Comparison of ENCODE assay signal across 23 cellular contexts in the genomic region with DNA sequence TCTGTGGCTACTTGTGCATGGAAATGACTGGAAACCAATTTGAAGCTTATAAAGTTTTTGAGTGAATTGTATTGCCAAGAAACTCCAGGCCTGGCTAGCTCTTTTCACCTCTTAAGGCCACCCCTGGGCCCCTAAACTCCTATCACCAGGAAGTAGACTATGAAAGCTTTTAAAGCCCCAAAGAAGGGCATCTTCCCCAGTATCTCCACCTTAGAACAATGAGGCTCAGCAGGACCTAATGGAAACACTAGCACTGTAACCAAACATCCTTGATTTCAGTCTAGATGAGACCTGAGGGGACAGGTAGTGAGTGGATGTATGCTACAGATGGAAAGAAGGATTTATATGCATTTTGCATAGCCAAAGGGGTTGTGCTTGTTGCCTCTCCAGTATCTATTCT.
"Had no signal": no experiment of that assay in that cellular context is flagged by ENCODE, and none has a peak within 500 bp of the region (broad histone marks: within the 10 kb centered on the region; RNA-seq: fewer than 3 reads in every experiment).

No MANE protein-coding gene starts in this region.

- H3K27me3 Mint-ChIP-seq: dendritic cell treated with granulocyte-macrophage colony-stimulating factor and Interleukin-4, amounts not matched to agents 40 ng/mL and 50 ng/mL, for 4 days had no signal

- H3K9me3 ChIP-seq: colonic mucosa, esophagus muscularis mucosa, heart right ventricle, lower lobe of right lung, prostate gland, right atrium auricular region, sigmoid colon, suprapubic skin, transverse colon, upper lobe of right lung, uterus had no signal

- H3K27me3 ChIP-seq: colonic mucosa, esophagus muscularis mucosa, foreskin keratinocyte, heart right ventricle, right atrium auricular region, sigmoid colon, suprapubic skin, transverse colon, upper lobe of right lung, uterus had no signal

- H3K4me1 Mint-ChIP-seq: nephron; stimulated activated effector memory CD8-positive, alpha-beta T cell treated with anti-CD3 and anti-CD28 coated beads, Interleukin-12 subunit alpha, Interleukin-12 subunit beta, amount 100 ng/mL, for 72 hours had no signal

- H3K4me3 ChIP-seq: colonic mucosa, esophagus muscularis mucosa, heart right ventricle, lower lobe of right lung, prostate gland, right atrium auricular region, sigmoid colon, suprapubic skin, upper lobe of right lung, uterus had no signal

- H3K36me3 ChIP-seq: colonic mucosa, lower lobe of right lung, prostate gland, right atrium auricular region, upper lobe of right lung, uterus had no signal

- H3K4me1 ChIP-seq: colonic mucosa, esophagus muscularis mucosa, foreskin keratinocyte, lower lobe of right lung, prostate gland, right atrium auricular region, suprapubic skin, upper lobe of right lung, uterus had no signal

- H3K9me3 Mint-ChIP-seq: dendritic cell treated with granulocyte-macrophage colony-stimulating factor and Interleukin-4, amounts not matched to agents 40 ng/mL and 50 ng/mL, for 4 days; nephron; stimulated activated effector memory CD8-positive, alpha-beta T cell treated with anti-CD3 and anti-CD28 coated beads, Interleukin-12 subunit alpha, Interleukin-12 subunit beta, amount 100 ng/mL, for 72 hours had no signal

- DNase-seq: colonic mucosa; effector CD8-positive, alpha-beta T cell; foreskin keratinocyte; glutamatergic neuron; heart right ventricle; hippocampal formation; left ventricle myocardium superior; lower lobe of right lung; nucleus accumbens; sigmoid colon; stimulated activated CD4-positive, alpha-beta T cell treated with anti-CD3 and anti-CD28 coated beads, Interleukin-2, amount 100 ng/mL, for 24 hours; stimulated activated CD4-positive, alpha-beta T cell treated with anti-CD3 and anti-CD28 coated beads, Interleukin-4, amount 100 ng/mL, for 24 hours; stimulated activated naive CD8-positive, alpha-beta T cell treated with anti-CD3 and anti-CD28 coated beads, Interleukin-15, Interleukin-2, amounts not matched to agents 100 U/mL and 50 U/mL, for 24 hours; transverse colon; upper lobe of right lung; uterus had no signal

- H3K4me3 Mint-ChIP-seq: dendritic cell treated with granulocyte-macrophage colony-stimulating factor and Interleukin-4, amounts not matched to agents 40 ng/mL and 50 ng/mL, for 4 days; nephron; stimulated activated effector memory CD8-positive, alpha-beta T cell treated with anti-CD3 and anti-CD28 coated beads, Interleukin-12 subunit alpha, Interleukin-12 subunit beta, amount 100 ng/mL, for 72 hours had no signal

- H3K27ac ChIP-seq: colonic mucosa, esophagus muscularis mucosa, foreskin keratinocyte, heart right ventricle, lower lobe of right lung, prostate gland, right atrium auricular region, sigmoid colon, suprapubic skin, upper lobe of right lung, uterus had no signal

- H3K27ac Mint-ChIP-seq: dendritic cell treated with granulocyte-macrophage colony-stimulating factor and Interleukin-4, amounts not matched to agents 40 ng/mL and 50 ng/mL, for 4 days; nephron; stimulated activated effector memory CD8-positive, alpha-beta T cell treated with anti-CD3 and anti-CD28 coated beads, Interleukin-12 subunit alpha, Interleukin-12 subunit beta, amount 100 ng/mL, for 72 hours had no signal

- ATAC-seq: foreskin keratinocyte; heart right ventricle; left ventricle myocardium superior; lower lobe of right lung; stimulated activated effector memory CD8-positive, alpha-beta T cell treated with anti-CD3 and anti-CD28 coated beads, Interleukin-12 subunit alpha, Interleukin-12 subunit beta, amount 100 ng/mL, for 72 hours; stimulated activated naive CD8-positive, alpha-beta T cell treated with anti-CD3 and anti-CD28 coated beads, Interleukin-15, Interleukin-2, amounts not matched to agents 100 U/mL and 50 U/mL, for 24 hours; upper lobe of right lung had no signal
